In the genomic region with DNA sequence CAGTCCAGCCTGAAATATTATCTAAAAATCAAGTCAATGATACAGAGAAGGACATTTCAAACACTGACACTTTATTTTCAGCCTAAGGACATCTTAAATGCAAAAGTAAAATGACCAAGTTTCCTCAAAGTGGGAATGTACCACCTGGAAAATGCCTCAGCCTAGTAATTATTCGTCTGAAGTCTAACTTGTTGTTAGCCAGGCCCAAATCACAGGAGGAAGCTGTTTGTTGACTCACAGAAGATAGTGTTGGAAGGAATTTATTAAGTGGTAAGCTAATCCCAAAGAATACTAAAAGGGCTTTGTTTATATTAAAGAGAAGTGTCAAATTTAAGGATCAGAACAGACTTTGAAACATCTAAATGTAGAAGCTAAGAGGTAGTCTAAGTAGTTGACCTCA, we compare ENCODE assay signal across 21 cellular contexts. TPM values are rescaled to one million over a fixed set of nuclear protein-coding genes. Genes with fewer than 3 reads are reported as not detected.
A peak's percentile ranks its signal among the peaks of the same experiment; 100 is the strongest.
DNase-seq lines count a peak whose midpoint lies in the region; ATAC-seq and TF ChIP-seq lines count a peak whose summit lies in the region.
"Had no signal": no experiment of that assay in that cellular context is flagged by ENCODE, and none has a peak within 500 bp of the region (broad histone marks: within the 10 kb centered on the region; RNA-seq: fewer than 3 reads in every experiment).

No MANE protein-coding gene starts in this region.

- DNase-seq in GM23248 (peak; percentile 44), fibroblast of the aortic adventitia (ENCODE audit: low read depth) (peak; percentile 52), DMS 273 (lab: John Stamatoyannopoulos, UW; ENCODE audit: unreplicated experiment) (no peak), germinal center (ENCODE audit: low spot score) (no peak)
- DNase-seq in activated T-helper 1 cell treated with anti-CD3 and anti-CD28 coated beads, Interleukin-12 subunit alpha, Interleukin-12 subunit beta, Interleukin-2, Interleukin-4 antibody, amounts not matched to agents 30 ng/mL and 10 ng/mL and 1 ng/mL, durations not matched to agents 14 hours and 24 hours and 36 hours (ENCODE audit: low spot score) = no peak
- DNase-seq in activated naive CD4-positive, alpha-beta T cell treated with anti-CD3 and anti-CD28 coated beads for 36 hours = no peak
- DNase-seq: activated CD8-positive, alpha-beta T cell treated with anti-CD3 and anti-CD28 coated beads for 36 hours; activated naive CD8-positive, alpha-beta T cell treated with anti-CD3 and anti-CD28 coated beads, Interleukin-2, amount 10 ng/mL, durations not matched to agents 7 days and 5 days; activated T-cell treated with anti-CD3 and anti-CD28 coated beads, Interleukin-2, amount 50 U/mL, for 4 hours; caudate nucleus; effector CD4-positive, alpha-beta T cell; left colon; NCI-H2029 treated with DMSO at 0.1 percent for 48 hours; NCI-H510A; right lobe of liver had no signal

- H3K36me3 Mint-ChIP-seq in activated T-helper 1 cell treated with anti-CD3 and anti-CD28 coated beads, Interleukin-12 subunit alpha, Interleukin-12 subunit beta, Interleukin-2, Interleukin-4 antibody, amounts not matched to agents 30 ng/mL and 10 ng/mL and 1 ng/mL, durations not matched to agents 14 hours and 24 hours and 36 hours (ENCODE audit: low read depth) = peaks cover 14% of the 10 kb centered on the region
- H3K36me3 Mint-ChIP-seq in stimulated activated memory B cell treated with anti-CD40 and anti-IgM and Interleukin-4, amounts not matched to agents 10 μg/mL and 1 μg/mL and 100 μg/mL, for 72 hours = no peaks in the 10 kb centered on the region
- H3K36me3 Mint-ChIP-seq in activated naive CD4-positive, alpha-beta T cell treated with anti-CD3 and anti-CD28 coated beads for 36 hours (ENCODE audit: low read depth) = no peaks in the 10 kb centered on the region
- H3K36me3 Mint-ChIP-seq: activated naive CD8-positive, alpha-beta T cell treated with anti-CD3 and anti-CD28 coated beads, Interleukin-2, amount 10 ng/mL, durations not matched to agents 7 days and 5 days; WTC11 had no signal

- H3K9me3 ChIP-seq in GM23248 (ENCODE audit: low read depth) = no peaks in the 10 kb centered on the region
- H3K9me3 ChIP-seq: BLaER1, right lobe of liver had no signal

- H3K9me2 ChIP-seq in GM23248 (ENCODE audit: insufficient read depth) = no peaks in the 10 kb centered on the region

- TF ChIP-seq CTCF in fibroblast of the aortic adventitia (IDR thresholded peaks at IDR 0.05; ENCODE audit: insufficient read depth, low read length) = no peak

- intact Hi-C loops in activated T-helper 1 cell treated with anti-CD3 and anti-CD28 coated beads, Interleukin-12 subunit alpha, Interleukin-12 subunit beta, Interleukin-2, Interleukin-4 antibody, amounts not matched to agents 30 ng/mL and 10 ng/mL and 1 ng/mL, durations not matched to agents 14 hours and 24 hours and 36 hours (cut with micrococcal nuclease) = loop anchor here (1.0 to 10.0 kb wide), 7 partner anchors 27 to 371 kb away; partner anchors contain the start of gene AHI1
- intact Hi-C loops in activated naive CD4-positive, alpha-beta T cell treated with anti-CD3 and anti-CD28 coated beads for 36 hours (cut with micrococcal nuclease) = no loop called here

- peaks cover 28% of the 10 kb centered on the region for H3K4me1 ChIP-seq in GM23248 (ENCODE audit: insufficient read depth)

- H3K36me3 ChIP-seq in GM23248 (ENCODE audit: low read depth) = no peaks in the 10 kb centered on the region
- H3K36me3 ChIP-seq: BLaER1, right lobe of liver had no signal

- in situ Hi-C loops in GM23248 (cut with MboI) = no loop called here

- H3K4me1 Mint-ChIP-seq in activated T-helper 1 cell treated with anti-CD3 and anti-CD28 coated beads, Interleukin-12 subunit alpha, Interleukin-12 subunit beta, Interleukin-2, Interleukin-4 antibody, amounts not matched to agents 30 ng/mL and 10 ng/mL and 1 ng/mL, durations not matched to agents 14 hours and 24 hours and 36 hours (ENCODE audit: low read depth) = peaks cover 47% of the 10 kb centered on the region
- peaks cover 38% of the 10 kb centered on the region for H3K4me1 Mint-ChIP-seq in stimulated activated memory B cell treated with anti-CD40 and anti-IgM and Interleukin-4, amounts not matched to agents 10 μg/mL and 1 μg/mL and 100 μg/mL, for 72 hours
- H3K4me1 Mint-ChIP-seq in activated naive CD4-positive, alpha-beta T cell treated with anti-CD3 and anti-CD28 coated beads for 36 hours (ENCODE audit: low read depth) = peaks cover 34% of the 10 kb centered on the region

- no peaks in the 10 kb centered on the region for H3K27me3 ChIP-seq in GM23248 (replicated peaks; ENCODE audit: insufficient read depth)
- H3K27me3 ChIP-seq: BLaER1, right lobe of liver had no signal

- H3K27me3 Mint-ChIP-seq in activated T-helper 1 cell treated with anti-CD3 and anti-CD28 coated beads, Interleukin-12 subunit alpha, Interleukin-12 subunit beta, Interleukin-2, Interleukin-4 antibody, amounts not matched to agents 30 ng/mL and 10 ng/mL and 1 ng/mL, durations not matched to agents 14 hours and 24 hours and 36 hours (ENCODE audit: insufficient read depth) = peaks cover 5% of the 10 kb centered on the region
- H3K27me3 Mint-ChIP-seq in stimulated activated memory B cell treated with anti-CD40 and anti-IgM and Interleukin-4, amounts not matched to agents 10 μg/mL and 1 μg/mL and 100 μg/mL, for 72 hours = no peaks in the 10 kb centered on the region
- H3K27me3 Mint-ChIP-seq in activated naive CD4-positive, alpha-beta T cell treated with anti-CD3 and anti-CD28 coated beads for 36 hours (ENCODE audit: low read depth) = no peaks in the 10 kb centered on the region
- H3K27me3 Mint-ChIP-seq: activated CD8-positive, alpha-beta T cell treated with anti-CD3 and anti-CD28 coated beads for 36 hours had no signal

- CTCF ChIA-PET in activated naive CD4-positive, alpha-beta T cell treated with anti-CD3 and anti-CD28 coated beads for 36 hours (lab: Charles Lee) = interaction anchor here (0.8 to 1.2 kb wide), 2 partner anchors 56 to 318 kb away, joined by 3 read pairs; no protein-coding TSS in a partner anchor

- H3K27ac Mint-ChIP-seq in activated T-helper 1 cell treated with anti-CD3 and anti-CD28 coated beads, Interleukin-12 subunit alpha, Interleukin-12 subunit beta, Interleukin-2, Interleukin-4 antibody, amounts not matched to agents 30 ng/mL and 10 ng/mL and 1 ng/mL, durations not matched to agents 14 hours and 24 hours and 36 hours = no peak overlapping the region
- H3K27ac Mint-ChIP-seq in stimulated activated memory B cell treated with anti-CD40 and anti-IgM and Interleukin-4, amounts not matched to agents 10 μg/mL and 1 μg/mL and 100 μg/mL, for 72 hours = peak overlapping the region; percentile 53
- no peak overlapping the region for H3K27ac Mint-ChIP-seq in activated naive CD4-positive, alpha-beta T cell treated with anti-CD3 and anti-CD28 coated beads for 36 hours
- H3K27ac Mint-ChIP-seq: activated CD8-positive, alpha-beta T cell treated with anti-CD3 and anti-CD28 coated beads for 36 hours; activated naive CD8-positive, alpha-beta T cell treated with anti-CD3 and anti-CD28 coated beads, Interleukin-2, amount 10 ng/mL, durations not matched to agents 7 days and 5 days; WTC11 had no signal

- peaks cover 14% of the 10 kb centered on the region for H3F3A ChIP-seq in GM23248 (ENCODE audit: insufficient read depth)

- H3K4me3 Mint-ChIP-seq in activated T-helper 1 cell treated with anti-CD3 and anti-CD28 coated beads, Interleukin-12 subunit alpha, Interleukin-12 subunit beta, Interleukin-2, Interleukin-4 antibody, amounts not matched to agents 30 ng/mL and 10 ng/mL and 1 ng/mL, durations not matched to agents 14 hours and 24 hours and 36 hours = peak overlapping the region; percentile 74
- H3K4me3 Mint-ChIP-seq in stimulated activated memory B cell treated with anti-CD40 and anti-IgM and Interleukin-4, amounts not matched to agents 10 μg/mL and 1 μg/mL and 100 μg/mL, for 72 hours = no peak overlapping the region
- H3K4me3 Mint-ChIP-seq in activated naive CD4-positive, alpha-beta T cell treated with anti-CD3 and anti-CD28 coated beads for 36 hours = no peak overlapping the region
- H3K4me3 Mint-ChIP-seq: activated naive CD8-positive, alpha-beta T cell treated with anti-CD3 and anti-CD28 coated beads, Interleukin-2, amount 10 ng/mL, durations not matched to agents 7 days and 5 days; activated T-cell treated with anti-CD3 and anti-CD28 coated beads, Interleukin-2, amount 50 U/mL, for 4 hours; WTC11 had no signal

- no peak for ATAC-seq in stimulated activated memory B cell treated with anti-CD40 and anti-IgM and Interleukin-4, amounts not matched to agents 10 μg/mL and 1 μg/mL and 100 μg/mL, for 72 hours
- no peak for ATAC-seq in GM21786 (IDR thresholded peaks at IDR 0.05; ENCODE audit: unreplicated experiment)
- ATAC-seq: HCT116, K562, WTC11 had no signal

- H3K79me2 ChIP-seq in GM23248 (ENCODE audit: insufficient read depth) = peaks cover 39% of the 10 kb centered on the region

- WGBS in GM23248 (ENCODE audit: low coverage in 1 of 2, low lambda C conversion rate in 2 of 2, missing lambda C conversion rate in 2 of 2), 2 experiments = 5 to 18% methylated on average over 1 of the region's 1 CpG

- H4K20me1 ChIP-seq in GM23248 (ENCODE audit: insufficient read depth) = no peaks in the 10 kb centered on the region
- H4K20me1 ChIP-seq: BLaER1 had no signal

- H3K9ac ChIP-seq in GM23248 = peak overlapping the region; percentile 94
- H3K9ac ChIP-seq: BLaER1 had no signal

- H3K4me3 ChIP-seq in GM23248 (peak overlapping the region; percentile 80), fibroblast of the aortic adventitia (ENCODE audit: low read depth, low read length) (peak overlapping the region; percentile 34)
- H3K4me3 ChIP-seq: BLaER1, K562 had no signal

- no peak overlapping the region for H3K27ac ChIP-seq in GM23248
- H3K27ac ChIP-seq: BLaER1, right lobe of liver had no signal

- H2AFZ ChIP-seq in GM23248 = peak overlapping the region; percentile 50; the same call in 1 of the 2 replicates

- no peaks in the 10 kb centered on the region for H3K9me3 Mint-ChIP-seq in activated T-helper 1 cell treated with anti-CD3 and anti-CD28 coated beads, Interleukin-12 subunit alpha, Interleukin-12 subunit beta, Interleukin-2, Interleukin-4 antibody, amounts not matched to agents 30 ng/mL and 10 ng/mL and 1 ng/mL, durations not matched to agents 14 hours and 24 hours and 36 hours
- no peaks in the 10 kb centered on the region for H3K9me3 Mint-ChIP-seq in stimulated activated memory B cell treated with anti-CD40 and anti-IgM and Interleukin-4, amounts not matched to agents 10 μg/mL and 1 μg/mL and 100 μg/mL, for 72 hours
- H3K9me3 Mint-ChIP-seq in activated naive CD4-positive, alpha-beta T cell treated with anti-CD3 and anti-CD28 coated beads for 36 hours = no peaks in the 10 kb centered on the region
- H3K9me3 Mint-ChIP-seq: activated CD8-positive, alpha-beta T cell treated with anti-CD3 and anti-CD28 coated beads for 36 hours; activated naive CD8-positive, alpha-beta T cell treated with anti-CD3 and anti-CD28 coated beads, Interleukin-2, amount 10 ng/mL, durations not matched to agents 7 days and 5 days; activated T-cell treated with anti-CD3 and anti-CD28 coated beads, Interleukin-2, amount 50 U/mL, for 4 hours; WTC11 had no signal

- H3K4me2 ChIP-seq in GM23248 (ENCODE audit: unreplicated experiment) = peak overlapping the region; percentile 96
- H3K4me2 ChIP-seq: BLaER1 had no signal

RNA-seq across cellular contexts. Expression of gene PDE7B, which starts 2.5 kb away (rescaled TPM):
- total RNA-seq in GM23248 (2014; rRNA removed; shearing (Covaris generic)) = 5.7 and 6.8 TPM in 2 replicates
- 2.7 and 3.1 TPM in 2 replicates for polyA plus RNA-seq in GM23248 (2016; fragmentation: Nextera tagmentation; extraction: Ambion mirVana)
- 10.7 and 11.1 TPM in 2 replicates for total RNA-seq in activated T-helper 1 cell treated with anti-CD3 and anti-CD28 coated beads, Interleukin-12 subunit alpha, Interleukin-12 subunit beta, Interleukin-2, Interleukin-4 antibody, amounts not matched to agents 30 ng/mL and 10 ng/mL and 1 ng/mL, durations not matched to agents 14 hours and 24 hours and 36 hours
- 11.8 and 23.9 TPM in 2 replicates for total RNA-seq in fibroblast of the aortic adventitia (ENCODE audit: low replicate concordance)
- under 1 TPM; 0.25 to 0.31 TPM for total RNA-seq in activated naive CD4-positive, alpha-beta T cell treated with anti-CD3 and anti-CD28 coated beads for 36 hours
- total RNA-seq: K562, WTC11 had no signal

Comparison
In these comparisons a context has a peak if more than half of its experiments do, and no peak if none do; other contexts are left out.
1. DNase-seq: peak in GM23248 (single experiment) and fibroblast of the aortic adventitia (single experiment); none in activated T-helper 1 cell treated with anti-CD3 and anti-CD28 coated beads, Interleukin-12 subunit alpha, Interleukin-12 subunit beta, Interleukin-2, Interleukin-4 antibody, amounts not matched to agents 30 ng/mL and 10 ng/mL and 1 ng/mL, durations not matched to agents 14 hours and 24 hours and 36 hours (single experiment), DMS 273 (single experiment), activated naive CD4-positive, alpha-beta T cell treated with anti-CD3 and anti-CD28 coated beads for 36 hours (single experiment) and germinal center (single experiment).